ENCODE assay signal across 14 cellular contexts in genomic region chr18:48749768-48750167, GRCh38.
DNase-seq lines count a peak whose midpoint lies in the region; FAIRE-seq and TF ChIP-seq lines count a peak whose summit lies in the region.
"Had no signal": no experiment of that assay in that cellular context is flagged by ENCODE, and none has a peak within 500 bp of the region (broad histone marks: within the 10 kb centered on the region; RNA-seq: fewer than 3 reads in every experiment).

No MANE protein-coding gene starts in this region.

- TF ChIP-seq POLR2A in transverse colon (IDR thresholded peaks at IDR 0.05) = no peak
- no peak for TF ChIP-seq POLR2A in GM12891 (IDR thresholded peaks at IDR 0.05; ENCODE audit: low read depth, low read length)

- H3K27me3 ChIP-seq in SJSA1 (replicated peaks) (no peaks in the 10 kb centered on the region), fibroblast of lung (ENCODE audit: control insufficient read depth, insufficient read depth, low read length) (no peaks in the 10 kb centered on the region), transverse colon (no peaks in the 10 kb centered on the region)

- in situ Hi-C loops in transverse colon (cut with MboI; ENCODE audit: low pct_ligation_motif_present in 1 of 4, low pct_unique_long_range_greater_than_20kb in 1 of 4, low sequenced_read_pairs in 3 of 4) (no loop called here), KBM-7 (cut with MboI; ENCODE audit: low pct_unique_long_range_greater_than_20kb, low sequenced_read_pairs) (no loop called here)

- H3K4me1 ChIP-seq in SJSA1 (replicated peaks) (peaks cover 16% of the 10 kb centered on the region), fibroblast of lung (ENCODE audit: control insufficient read depth, extremely low read depth, insufficient read depth, low read length) (peaks cover 5% of the 10 kb centered on the region), mesodermal cell (ENCODE audit: control insufficient read depth, insufficient read depth, low read length, poor library complexity, severe bottlenecking) (peaks cover 5% of the 10 kb centered on the region), transverse colon (peaks cover 0 to 4% (median 0%) of the 10 kb centered on the region in 4 donors)

- peaks cover 82% of the 10 kb centered on the region for H3K36me3 ChIP-seq in SJSA1
- no peaks in the 10 kb centered on the region for H3K36me3 ChIP-seq in fibroblast of lung (ENCODE audit: control insufficient read depth, insufficient read depth, low read length)
- no peaks in the 10 kb centered on the region for H3K36me3 ChIP-seq in mesodermal cell (ENCODE audit: control insufficient read depth, insufficient read depth, low read length)
- no peaks in the 10 kb centered on the region for H3K36me3 ChIP-seq in transverse colon

- H3K4me3 ChIP-seq in SJSA1 (no peak overlapping the region), fibroblast of lung (replicated peaks in 1 of 4; ENCODE audit: control extremely low read depth in 1 of 4, insufficient read depth in 1 of 4, low read depth in 3 of 4, low read length in 4 of 4) (no peak overlapping the region), mesodermal cell (ENCODE audit: extremely low read depth, insufficient read depth, low read length, poor library complexity, severe bottlenecking) (no peak overlapping the region), transverse colon (no peak overlapping the region)

- TF ChIP-seq EP300 in transverse colon (IDR thresholded peaks at IDR 0.05; ENCODE audit: low read depth) = no peak

- no peaks in the 10 kb centered on the region for H4K20me1 ChIP-seq in fibroblast of lung (ENCODE audit: control insufficient read depth, extremely low read depth, insufficient read depth, low read length)

- intact Hi-C loops in transverse colon (cut with DNase I; ENCODE audit: low total_unique reads) = no loop called here

- H3K9ac ChIP-seq in fibroblast of lung (ENCODE audit: insufficient read depth, low read length) = no peak overlapping the region
- H3K9ac ChIP-seq: KMS-11 had no signal

- H3K27ac ChIP-seq in SJSA1 (peak overlapping the region; percentile 66), fibroblast of lung (ENCODE audit: insufficient read depth, low read length) (peak overlapping the region; percentile 41), mesodermal cell (ENCODE audit: low read depth, low read length, severe bottlenecking) (peak overlapping the region; percentile 2), transverse colon (peak overlapping the region in 3 of 4 donors; percentile 38 to 46 (median 45))
- H3K27ac ChIP-seq: KMS-11 had no signal

- DNase-seq in SJSA1 (ENCODE audit: low read depth in 1 of 2, low spot score in 2 of 2) (peak in 1 of 2 experiments; percentile 52), fibroblast of lung (ENCODE audit: low read depth in 2 of 2) (peak; percentile 58 to 81), transverse colon (no peak), islet precursor cell (no peak), activated gamma-delta T cell treated with Interleukin-2 at 50 U/mL for 16 hours (no peak), KBM-7 (no peak), GM12891 (ENCODE audit: insufficient read length, low spot score) (no peak)
- DNase-seq: activated CD4-positive, CD25-positive, alpha-beta regulatory T cell treated with anti-CD3 and anti-CD28 coated beads, Interleukin-2, amount 50 U/mL, for 72 hours; activated gamma-delta T cell; DMS79 treated with DMSO at 0.1 percent for 48 hours; NCI-H226; SHP77 had no signal

- H3K9me3 ChIP-seq in SJSA1 (replicated peaks) (no peaks in the 10 kb centered on the region), fibroblast of lung (ENCODE audit: control insufficient read depth, insufficient read depth, low read depth, low read length) (no peaks in the 10 kb centered on the region), mesodermal cell (ENCODE audit: control insufficient read depth, low read length) (no peaks in the 10 kb centered on the region), transverse colon (no peaks in the 10 kb centered on the region)

- no peak for FAIRE-seq in GM12891 (lab: Jason Lieb, UNC)

- H3K4me2 ChIP-seq in fibroblast of lung (ENCODE audit: extremely low read depth, insufficient read depth, low read length) = no peak overlapping the region
- H3K4me2 ChIP-seq: KMS-11 had no signal

- 94 to 95% methylated on average over 13 of the region's 13 CpGs for WGBS in mesodermal cell (ENCODE audit: insufficient coverage in 2 of 2), 2 experiments
- 62% methylated on average over 13 of the region's 13 CpGs; no CpG with 5 or more reads in 1 of the 2 donors for WGBS in transverse colon (ENCODE audit: low coverage in 1 of 2), 2 donors

- H2AFZ ChIP-seq in fibroblast of lung (ENCODE audit: low read length) = no peak overlapping the region

- TF ChIP-seq CTCF in fibroblast of lung (conservative IDR thresholded peaks at IDR 0.05 in 1 of 2, IDR thresholded peaks at IDR 0.05 in 1 of 2; ENCODE audit: low read depth in 1 of 2, low read length in 2 of 2) (peak in 1 of 2 donors; percentile 14), transverse colon (IDR thresholded peaks at IDR 0.05) (no peak)

- no peaks in the 10 kb centered on the region for H3K79me2 ChIP-seq in fibroblast of lung (ENCODE audit: control insufficient read depth, insufficient read depth, low read length)

TF ChIP-seq in GM12891, 5 proteins besides CTCF, POLR2A, EP300 and RAD21:
- TF ChIP-seq TAF1 (IDR thresholded peaks at IDR 0.05; ENCODE audit: low read depth, low read length) (no peak), SPI1 (IDR thresholded peaks at IDR 0.05; ENCODE audit: low read depth, low read length) (no peak), POU2F2 (IDR thresholded peaks at IDR 0.05; ENCODE audit: low read depth, low read length) (no peak), PAX5 (IDR thresholded peaks at IDR 0.05; ENCODE audit: insufficient read depth, low read length, severe bottlenecking) (no peak), POLR2AphosphoS5 (IDR thresholded peaks at IDR 0.05; ENCODE audit: low read depth, low read length) (no peak)

Comparison
In these comparisons a context has a peak if more than half of its experiments do, and no peak if none do; other contexts are left out.
1. DNase-seq: peak in fibroblast of lung (2 of 2); none in transverse colon (single experiment), islet precursor cell (single experiment), activated gamma-delta T cell treated with Interleukin-2 at 50 U/mL for 16 hours (single experiment), KBM-7 (single experiment) and GM12891 (single experiment).
2. H3K27ac ChIP-seq: peak in every context shown above with its lines; median percentile 66 in SJSA1; 45 in transverse colon; 41 in fibroblast of lung; 2 in mesodermal cell.